Comparison of ENCODE assay signal across 11 cellular contexts in genomic region chr3:119774419-119774818, GRCh38. TPM values are rescaled to one million over a fixed set of nuclear protein-coding genes. Genes with fewer than 3 reads are reported as not detected.
DNase-seq lines count a peak whose midpoint lies in the region; ATAC-seq and TF ChIP-seq lines count a peak whose summit lies in the region.
"Had no signal": no experiment of that assay in that cellular context is flagged by ENCODE, and none has a peak within 500 bp of the region (broad histone marks: within the 10 kb centered on the region; RNA-seq: fewer than 3 reads in every experiment).

No MANE protein-coding gene starts in this region.

- H3K4me3 Mint-ChIP-seq in neural progenitor cell = no peak overlapping the region

- H2AFZ ChIP-seq in neural progenitor cell (replicated peaks) (no peak overlapping the region), smooth muscle cell (ENCODE audit: low read depth) (no peak overlapping the region)

- no peak overlapping the region for H3K27ac ChIP-seq in neural progenitor cell
- no peak overlapping the region for H3K27ac ChIP-seq in smooth muscle cell (ENCODE audit: low read depth)
- H3K27ac ChIP-seq: neutrophil had no signal

- H3K27me3 ChIP-seq in neural progenitor cell (no peaks in the 10 kb centered on the region), smooth muscle cell (ENCODE audit: low read depth) (no peaks in the 10 kb centered on the region)
- H3K27me3 ChIP-seq: neutrophil had no signal

- no peak overlapping the region for H3K4me3 ChIP-seq in neural progenitor cell
- no peak overlapping the region for H3K4me3 ChIP-seq in smooth muscle cell

- H4K20me1 ChIP-seq in neural progenitor cell (ENCODE audit: low read depth) (no peaks in the 10 kb centered on the region), smooth muscle cell (ENCODE audit: low read depth) (no peaks in the 10 kb centered on the region)

- DNase-seq in midbrain (lab: John Stamatoyannopoulos, UW) (peak; percentile 5), neural progenitor cell (ENCODE audit: low spot score) (no peak), DMS79 (lab: John Stamatoyannopoulos, UW) (no peak), smooth muscle cell (lab: John Stamatoyannopoulos, UW; ENCODE audit: unreplicated experiment) (no peak)
- DNase-seq: aorta; KBM-7; stimulated activated CD8-positive, alpha-beta memory T cell treated with anti-CD3 and anti-CD28 coated beads, Interleukin-4, amount 100 ng/mL, for 48 hours had no signal

- H3K36me3 ChIP-seq in neural progenitor cell = no peaks in the 10 kb centered on the region
- no peaks in the 10 kb centered on the region for H3K36me3 ChIP-seq in smooth muscle cell (ENCODE audit: low read depth)
- H3K36me3 ChIP-seq: neutrophil had no signal

- H3K4me2 ChIP-seq in neural progenitor cell = no peak overlapping the region
- no peak overlapping the region for H3K4me2 ChIP-seq in smooth muscle cell

- H3K9ac ChIP-seq in neural progenitor cell (no peak overlapping the region), smooth muscle cell (ENCODE audit: low read depth) (no peak overlapping the region)

- no peaks in the 10 kb centered on the region for H3K79me2 ChIP-seq in neural progenitor cell (ENCODE audit: low read depth)
- H3K79me2 ChIP-seq in smooth muscle cell (ENCODE audit: low read depth) = no peaks in the 10 kb centered on the region

- H3K27me3 Mint-ChIP-seq in neural progenitor cell (ENCODE audit: insufficient read depth, low read depth) = no peaks in the 10 kb centered on the region

- no peaks in the 10 kb centered on the region for H3F3A ChIP-seq in neural progenitor cell (ENCODE audit: low read depth)
- no peaks in the 10 kb centered on the region for H3F3A ChIP-seq in smooth muscle cell (ENCODE audit: low read depth)

- 81% methylated on average over 2 of the region's 2 CpGs for WGBS in smooth muscle cell (ENCODE audit: low lambda C conversion rate)

- peaks cover 2% of the 10 kb centered on the region for H3K36me3 Mint-ChIP-seq in neural progenitor cell

- H3K4me1 Mint-ChIP-seq in neural progenitor cell = no peaks in the 10 kb centered on the region

- H3K9me3 Mint-ChIP-seq in neural progenitor cell = peaks cover 10% of the 10 kb centered on the region

- no peak overlapping the region for H3K27ac Mint-ChIP-seq in neural progenitor cell

- ATAC-seq in GM18861 (IDR thresholded peaks at IDR 0.05; ENCODE audit: unreplicated experiment) (peak; percentile 80), GM21576 (IDR thresholded peaks at IDR 0.05; ENCODE audit: unreplicated experiment) (peak; percentile 89), HG03378 (IDR thresholded peaks at IDR 0.05; ENCODE audit: unreplicated experiment) (peak; percentile 88)

- no peak for TF ChIP-seq CTCF in neural progenitor cell (IDR thresholded peaks at IDR 0.05)
- TF ChIP-seq CTCF in smooth muscle cell (IDR thresholded peaks at IDR 0.05; ENCODE audit: borderline replicate concordance, insufficient read depth, poor library complexity, severe bottlenecking) = no peak

- H3K4me1 ChIP-seq in neural progenitor cell (no peaks in the 10 kb centered on the region), smooth muscle cell (ENCODE audit: low read depth) (no peaks in the 10 kb centered on the region)

- no peaks in the 10 kb centered on the region for H3K9me3 ChIP-seq in neural progenitor cell (ENCODE audit: low read depth)
- H3K9me3 ChIP-seq in smooth muscle cell (replicated peaks; ENCODE audit: low read depth) = no peaks in the 10 kb centered on the region
- H3K9me3 ChIP-seq: neutrophil had no signal

RNA-seq across cellular contexts. Expression of gene NR1I2, which starts 7.5 kb away (rescaled TPM):
- total RNA-seq in neural progenitor cell (ENCODE audit: low replicate concordance) = 0.22 and 0.69 TPM in 2 replicates
- not detected in 2 replicates for total RNA-seq in smooth muscle cell
- polyA plus RNA-seq in smooth muscle cell = not detected in 2 replicates
